In the genomic region with DNA sequence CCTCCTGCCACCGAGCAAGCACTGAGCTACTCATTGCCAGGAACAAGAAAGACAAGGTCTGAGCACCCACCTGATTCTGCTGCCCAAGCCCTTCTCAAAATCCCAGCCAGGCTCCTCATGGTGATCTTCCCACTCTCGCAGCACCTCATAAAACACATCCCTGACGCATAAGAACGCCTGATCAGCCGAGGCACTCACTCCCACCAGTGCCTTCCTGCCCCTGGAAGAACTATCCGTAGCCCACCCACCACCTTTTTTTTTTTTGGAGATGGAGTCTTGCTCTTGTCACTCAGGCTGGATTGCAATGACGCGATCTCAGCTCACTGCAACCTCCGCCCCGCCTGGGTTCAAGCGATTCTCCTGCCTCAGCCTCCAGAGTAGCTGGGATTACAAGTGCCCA, we compare ENCODE assay signal across 19 cellular contexts.
"Had no signal": no experiment of that assay in that cellular context is flagged by ENCODE, and none has a peak within 500 bp of the region (broad histone marks: within the 10 kb centered on the region; RNA-seq: fewer than 3 reads in every experiment).

No MANE protein-coding gene starts in this region.

- H3K4me3 Mint-ChIP-seq: activated B cell treated with CpG ODN at 0.5 μM for 24 hours; activated CD4-positive, alpha-beta T cell treated with anti-CD3 and anti-CD28 coated beads, Interleukin-2, amount 10 ng/mL, durations not matched to agents 24 days and 14 days; activated CD8-positive, alpha-beta memory T cell treated with anti-CD3 and anti-CD28 coated beads, Interleukin-2, amount 10 ng/mL, durations not matched to agents 7 days and 5 days; activated T-cell treated with anti-CD3 and anti-CD28 coated beads, Interleukin-2, amount 50 U/mL, for 72 hours had no signal

- DNase-seq: activated B cell treated with CpG ODN at 0.5 μM for 24 hours; activated CD4-positive, alpha-beta T cell treated with anti-CD3 and anti-CD28 coated beads for 1 hour; activated CD4-positive, alpha-beta T cell treated with anti-CD3 and anti-CD28 coated beads, Interleukin-2, amount 10 ng/mL, durations not matched to agents 24 days and 14 days; activated CD4-positive, alpha-beta T cell treated with anti-CD3 and anti-CD28 coated beads, Interleukin-2, amount 50 U/mL, for 48 hours; activated CD8-positive, alpha-beta memory T cell treated with anti-CD3 and anti-CD28 coated beads, Interleukin-2, amount 10 ng/mL, durations not matched to agents 7 days and 5 days; activated T-cell treated with anti-CD3 and anti-CD28 coated beads, Interleukin-2, amount 50 U/mL, for 72 hours; body of pancreas; KG1; NCI-H1048; NCI-H146; NCI-H187 treated with DMSO at 0.1 percent for 48 hours; NCI-H2081 treated with DMSO at 0.1 percent for 48 hours; NCI-H446; NCI-H524; PC-9; SIG-M5; T-helper 2 cell; T1000 had no signal

- H3K27me3 Mint-ChIP-seq: activated B cell treated with CpG ODN at 0.5 μM for 24 hours; activated CD4-positive, alpha-beta T cell treated with anti-CD3 and anti-CD28 coated beads, Interleukin-2, amount 10 ng/mL, durations not matched to agents 24 days and 14 days; activated CD8-positive, alpha-beta memory T cell treated with anti-CD3 and anti-CD28 coated beads, Interleukin-2, amount 10 ng/mL, durations not matched to agents 7 days and 5 days; activated naive CD4-positive, alpha-beta T cell treated with anti-CD3 and anti-CD28 coated beads, Interleukin-2, amount 50 U/mL, for 24 hours had no signal

- H3K9me3 Mint-ChIP-seq: activated B cell treated with CpG ODN at 0.5 μM for 24 hours; activated CD4-positive, alpha-beta T cell treated with anti-CD3 and anti-CD28 coated beads, Interleukin-2, amount 10 ng/mL, durations not matched to agents 24 days and 14 days; activated naive CD4-positive, alpha-beta T cell treated with anti-CD3 and anti-CD28 coated beads, Interleukin-2, amount 50 U/mL, for 24 hours; activated T-cell treated with anti-CD3 and anti-CD28 coated beads, Interleukin-2, amount 50 U/mL, for 72 hours had no signal

- H3K27ac Mint-ChIP-seq: activated B cell treated with CpG ODN at 0.5 μM for 24 hours; activated CD4-positive, alpha-beta T cell treated with anti-CD3 and anti-CD28 coated beads, Interleukin-2, amount 10 ng/mL, durations not matched to agents 24 days and 14 days; activated CD8-positive, alpha-beta memory T cell treated with anti-CD3 and anti-CD28 coated beads, Interleukin-2, amount 10 ng/mL, durations not matched to agents 7 days and 5 days; activated naive CD4-positive, alpha-beta T cell treated with anti-CD3 and anti-CD28 coated beads, Interleukin-2, amount 50 U/mL, for 24 hours; activated T-cell treated with anti-CD3 and anti-CD28 coated beads, Interleukin-2, amount 50 U/mL, for 72 hours had no signal

- ATAC-seq: activated CD8-positive, alpha-beta memory T cell treated with anti-CD3 and anti-CD28 coated beads, Interleukin-2, amount 10 ng/mL, durations not matched to agents 7 days and 5 days; activated T-cell treated with anti-CD3 and anti-CD28 coated beads, Interleukin-2, amount 50 U/mL, for 72 hours; body of pancreas had no signal
